Comparison of ENCODE assay signal across 1 cellular context in genomic region chr3:45487508-45487907, GRCh38.
TF ChIP-seq lines count a peak whose summit lies in the region.

No MANE protein-coding gene starts in this region.

TF ChIP-seq in HepG2, 621 proteins besides CTCF, POLR2A, EP300 and RAD21 (continued from another document):
- TF ChIP-seq, protein P1, sequence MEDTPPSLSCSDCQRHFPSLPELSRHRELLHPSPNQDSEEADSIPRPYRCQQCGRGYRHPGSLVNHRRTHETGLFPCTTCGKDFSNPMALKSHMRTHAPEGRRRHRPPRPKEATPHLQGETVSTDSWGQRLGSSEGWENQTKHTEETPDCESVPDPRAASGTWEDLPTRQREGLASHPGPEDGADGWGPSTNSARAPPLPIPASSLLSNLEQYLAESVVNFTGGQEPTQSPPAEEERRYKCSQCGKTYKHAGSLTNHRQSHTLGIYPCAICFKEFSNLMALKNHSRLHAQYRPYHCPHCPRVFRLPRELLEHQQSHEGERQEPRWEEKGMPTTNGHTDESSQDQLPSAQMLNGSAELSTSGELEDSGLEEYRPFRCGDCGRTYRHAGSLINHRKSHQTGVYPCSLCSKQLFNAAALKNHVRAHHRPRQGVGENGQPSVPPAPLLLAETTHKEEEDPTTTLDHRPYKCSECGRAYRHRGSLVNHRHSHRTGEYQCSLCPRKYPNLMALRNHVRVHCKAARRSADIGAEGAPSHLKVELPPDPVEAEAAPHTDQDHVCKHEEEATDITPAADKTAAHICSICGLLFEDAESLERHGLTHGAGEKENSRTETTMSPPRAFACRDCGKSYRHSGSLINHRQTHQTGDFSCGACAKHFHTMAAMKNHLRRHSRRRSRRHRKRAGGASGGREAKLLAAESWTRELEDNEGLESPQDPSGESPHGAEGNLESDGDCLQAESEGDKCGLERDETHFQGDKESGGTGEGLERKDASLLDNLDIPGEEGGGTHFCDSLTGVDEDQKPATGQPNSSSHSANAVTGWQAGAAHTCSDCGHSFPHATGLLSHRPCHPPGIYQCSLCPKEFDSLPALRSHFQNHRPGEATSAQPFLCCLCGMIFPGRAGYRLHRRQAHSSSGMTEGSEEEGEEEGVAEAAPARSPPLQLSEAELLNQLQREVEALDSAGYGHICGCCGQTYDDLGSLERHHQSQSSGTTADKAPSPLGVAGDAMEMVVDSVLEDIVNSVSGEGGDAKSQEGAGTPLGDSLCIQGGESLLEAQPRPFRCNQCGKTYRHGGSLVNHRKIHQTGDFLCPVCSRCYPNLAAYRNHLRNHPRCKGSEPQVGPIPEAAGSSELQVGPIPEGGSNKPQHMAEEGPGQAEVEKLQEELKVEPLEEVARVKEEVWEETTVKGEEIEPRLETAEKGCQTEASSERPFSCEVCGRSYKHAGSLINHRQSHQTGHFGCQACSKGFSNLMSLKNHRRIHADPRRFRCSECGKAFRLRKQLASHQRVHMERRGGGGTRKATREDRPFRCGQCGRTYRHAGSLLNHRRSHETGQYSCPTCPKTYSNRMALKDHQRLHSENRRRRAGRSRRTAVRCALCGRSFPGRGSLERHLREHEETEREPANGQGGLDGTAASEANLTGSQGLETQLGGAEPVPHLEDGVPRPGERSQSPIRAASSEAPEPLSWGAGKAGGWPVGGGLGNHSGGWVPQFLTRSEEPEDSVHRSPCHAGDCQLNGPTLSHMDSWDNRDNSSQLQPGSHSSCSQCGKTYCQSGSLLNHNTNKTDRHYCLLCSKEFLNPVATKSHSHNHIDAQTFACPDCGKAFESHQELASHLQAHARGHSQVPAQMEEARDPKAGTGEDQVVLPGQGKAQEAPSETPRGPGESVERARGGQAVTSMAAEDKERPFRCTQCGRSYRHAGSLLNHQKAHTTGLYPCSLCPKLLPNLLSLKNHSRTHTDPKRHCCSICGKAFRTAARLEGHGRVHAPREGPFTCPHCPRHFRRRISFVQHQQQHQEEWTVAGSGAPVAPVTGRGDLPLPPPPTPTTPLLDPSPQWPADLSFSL (CRISPR knock-in tag; IDR thresholded peaks at IDR 0.05), result peak; percentile 42; the same call in 1 of the 2 replicates
- peak; percentile 39 for TF ChIP-seq ZNF629 (CRISPR knock-in tag; conservative IDR thresholded peaks at IDR 0.05)
- TF ChIP-seq ZNF768 (CRISPR knock-in tag; IDR thresholded peaks at IDR 0.05), result no peak
- TF ChIP-seq HNF4G (IDR thresholded peaks at IDR 0.05; ENCODE audit: borderline replicate concordance, low read depth, low read length), result peak; percentile 66; the same call in 1 of the 2 replicates
- no peak for TF ChIP-seq HNF4G (CRISPR knock-in tag; IDR thresholded peaks at IDR 0.05; ENCODE audit: borderline replicate concordance, low read depth)
- TF ChIP-seq, protein P2, sequence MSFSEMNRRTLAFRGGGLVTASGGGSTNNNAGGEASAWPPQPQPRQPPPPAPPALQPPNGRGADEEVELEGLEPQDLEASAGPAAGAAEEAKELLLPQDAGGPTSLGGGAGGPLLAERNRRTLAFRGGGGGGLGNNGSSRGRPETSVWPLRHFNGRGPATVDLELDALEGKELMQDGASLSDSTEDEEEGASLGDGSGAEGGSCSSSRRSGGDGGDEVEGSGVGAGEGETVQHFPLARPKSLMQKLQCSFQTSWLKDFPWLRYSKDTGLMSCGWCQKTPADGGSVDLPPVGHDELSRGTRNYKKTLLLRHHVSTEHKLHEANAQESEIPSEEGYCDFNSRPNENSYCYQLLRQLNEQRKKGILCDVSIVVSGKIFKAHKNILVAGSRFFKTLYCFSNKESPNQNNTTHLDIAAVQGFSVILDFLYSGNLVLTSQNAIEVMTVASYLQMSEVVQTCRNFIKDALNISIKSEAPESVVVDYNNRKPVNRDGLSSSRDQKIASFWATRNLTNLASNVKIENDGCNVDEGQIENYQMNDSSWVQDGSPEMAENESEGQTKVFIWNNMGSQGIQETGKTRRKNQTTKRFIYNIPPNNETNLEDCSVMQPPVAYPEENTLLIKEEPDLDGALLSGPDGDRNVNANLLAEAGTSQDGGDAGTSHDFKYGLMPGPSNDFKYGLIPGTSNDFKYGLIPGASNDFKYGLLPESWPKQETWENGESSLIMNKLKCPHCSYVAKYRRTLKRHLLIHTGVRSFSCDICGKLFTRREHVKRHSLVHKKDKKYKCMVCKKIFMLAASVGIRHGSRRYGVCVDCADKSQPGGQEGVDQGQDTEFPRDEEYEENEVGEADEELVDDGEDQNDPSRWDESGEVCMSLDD (CRISPR knock-in tag; IDR thresholded peaks at IDR 0.05; ENCODE audit: borderline replicate concordance), result no peak
- no peak for TF ChIP-seq ZNF101 (CRISPR knock-in tag; IDR thresholded peaks at IDR 0.05; ENCODE audit: borderline replicate concordance, low read depth)
- TF ChIP-seq ZNF558 (CRISPR knock-in tag; IDR thresholded peaks at IDR 0.05; ENCODE audit: borderline replicate concordance), result no peak
- peak; percentile 58; the same call in 1 of the 2 replicates for TF ChIP-seq NCOR1 (IDR thresholded peaks at IDR 0.05; ENCODE audit: borderline replicate concordance, low read length)
- no peak for TF ChIP-seq YY1 (IDR thresholded peaks at IDR 0.05; ENCODE audit: insufficient read depth, insufficient replicate concordance, low read depth, low read length)
- TF ChIP-seq LCORL (IDR thresholded peaks at IDR 0.05), result 0 out of 2 replicates have a peak, but pooled peaks have one; percentile 23
- TF ChIP-seq LCORL (CRISPR knock-in tag; IDR thresholded peaks at IDR 0.05), result peak; percentile 67; the same call in 1 of the 2 replicates
- TF ChIP-seq CENPX (CRISPR knock-in tag; IDR thresholded peaks at IDR 0.05), result no peak
- no peak for TF ChIP-seq SIN3A (IDR thresholded peaks at IDR 0.05; ENCODE audit: borderline replicate concordance, low read depth, low read length)
- no peak for TF ChIP-seq MTA1 (CRISPR knock-in tag; IDR thresholded peaks at IDR 0.05; ENCODE audit: borderline replicate concordance)
- TF ChIP-seq ZNF510 (CRISPR knock-in tag; IDR thresholded peaks at IDR 0.05; ENCODE audit: low read depth), result no peak
- no peak for TF ChIP-seq ZNF792 (CRISPR knock-in tag; IDR thresholded peaks at IDR 0.05)
- no peak for TF ChIP-seq SPEN (CRISPR knock-in tag; IDR thresholded peaks at IDR 0.05; ENCODE audit: low read depth)
